14 cellular contexts compared by ENCODE assay signal in the genomic region with DNA sequence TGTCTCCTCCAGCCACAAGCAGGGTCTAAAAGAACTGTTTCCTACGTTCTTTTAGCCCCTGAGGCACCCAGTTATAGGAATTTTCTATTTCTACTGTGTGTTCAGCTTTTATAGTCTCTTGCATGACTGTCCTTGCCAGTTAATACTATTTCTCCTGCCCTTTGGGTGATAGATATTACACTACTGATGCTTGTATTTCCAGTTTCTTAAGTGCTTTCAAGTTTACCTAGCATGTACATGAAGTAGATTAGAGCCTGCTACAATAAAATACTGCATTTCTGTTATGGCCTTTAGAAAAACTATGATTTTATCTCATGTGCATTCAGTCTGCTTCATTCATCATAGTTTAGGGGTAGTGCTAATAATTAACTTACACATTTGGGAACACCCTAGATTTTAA.
DNase-seq lines count a peak whose midpoint lies in the region; ATAC-seq and TF ChIP-seq lines count a peak whose summit lies in the region.
"Had no signal": no experiment of that assay in that cellular context is flagged by ENCODE, and none has a peak within 500 bp of the region (broad histone marks: within the 10 kb centered on the region; RNA-seq: fewer than 3 reads in every experiment).

No MANE protein-coding gene starts in this region.

- no peak overlapping the region for H3K14ac ChIP-seq in trophoblast cell (ENCODE audit: low read length)

- ATAC-seq in SK-N-SH treated with all-trans-retinoic acid at 6 μM for 48 hours (no peak), HG02870 (IDR thresholded peaks at IDR 0.05; ENCODE audit: unreplicated experiment) (no peak)
- ATAC-seq: mucosa of descending colon; stimulated activated effector memory CD8-positive, alpha-beta T cell treated with anti-CD3 and anti-CD28 coated beads, Interleukin-12 subunit alpha, Interleukin-12 subunit beta, amount 100 ng/mL, for 72 hours had no signal

- H3K9me3 ChIP-seq in SK-N-SH (no peaks in the 10 kb centered on the region), trophoblast cell (ENCODE audit: insufficient read depth, low read depth, low read length) (no peaks in the 10 kb centered on the region), uterus (no peaks in the 10 kb centered on the region)
- H3K9me3 ChIP-seq: mucosa of descending colon had no signal

- TF ChIP-seq EP300 in SK-N-SH (IDR thresholded peaks at IDR 0.05; ENCODE audit: borderline replicate concordance in 1 of 2, low read depth in 1 of 2, low read length in 1 of 2): no peak

- no peak overlapping the region for H2AK5ac ChIP-seq in trophoblast cell (ENCODE audit: low read length)

- CTCF ChIA-PET in SK-N-SH (lab: Yijun Ruan, JAX): interaction anchor here (0.8 kb wide), 1 partner anchor 88 kb away, joined by 4 read pairs; no protein-coding TSS in a partner anchor
- CTCF ChIA-PET in HEK293T (lab: Yijun Ruan, JAX): interaction anchor here (0.6 kb wide), 1 partner anchor 77 kb away, joined by 3 read pairs; no protein-coding TSS in a partner anchor

- no peak overlapping the region for H2BK120ac ChIP-seq in trophoblast cell (ENCODE audit: insufficient read depth, low read length, poor library complexity)

- H3K4me1 ChIP-seq in SK-N-SH (ENCODE audit: control insufficient read depth in 1 of 2, insufficient read depth in 2 of 2, low read depth in 1 of 2, low read length in 1 of 2): peaks cover 39 to 70% of the 10 kb centered on the region in 2 experiments; a peak in 3 of 4 replicates
- H3K4me1 ChIP-seq in trophoblast cell (ENCODE audit: control insufficient read depth in 1 of 2, insufficient read depth in 2 of 2, low read length in 2 of 2): peaks cover 10 to 13% of the 10 kb centered on the region in 2 experiments
- peaks cover 36 to 38% of the 10 kb centered on the region in 2 donors for H3K4me1 ChIP-seq in uterus

- H2AFZ ChIP-seq in SK-N-SH (ENCODE audit: low read depth) (no peak overlapping the region), trophoblast cell (ENCODE audit: insufficient read depth, low read length, poor library complexity) (no peak overlapping the region)
- H2AFZ ChIP-seq: GM23338 had no signal

- H3K23ac ChIP-seq in trophoblast cell (ENCODE audit: low read length): no peak overlapping the region

- H3K9ac ChIP-seq in SK-N-SH: no peak overlapping the region
- no peak overlapping the region for H3K9ac ChIP-seq in trophoblast cell (ENCODE audit: low read length)

- H4K91ac ChIP-seq in trophoblast cell (ENCODE audit: low read depth, low read length): no peak overlapping the region

- H3K36me3 ChIP-seq in SK-N-SH (replicated peaks in 1 of 2; ENCODE audit: control insufficient read depth in 1 of 2, insufficient read depth in 2 of 2, low read length in 1 of 2): peaks cover 0 to 7% of the 10 kb centered on the region in 2 experiments
- no peaks in the 10 kb centered on the region for H3K36me3 ChIP-seq in trophoblast cell (ENCODE audit: control insufficient read depth in 1 of 2, insufficient read depth in 2 of 2, low read length in 2 of 2)
- H3K36me3 ChIP-seq in uterus: no peaks in the 10 kb centered on the region

- intact Hi-C loops in uterus (cut with DNase I; ENCODE audit: low total_unique reads): no loop called here

- H2BK12ac ChIP-seq in trophoblast cell (ENCODE audit: low read length): no peak overlapping the region

- H3K9me2 ChIP-seq in SK-N-SH: no peaks in the 10 kb centered on the region

- 77% methylated on average over 1 of the region's 1 CpG for WGBS in SK-N-SH (ENCODE audit: low lambda C conversion rate)
- no CpG with 5 or more reads among the region's 1 CpG for WGBS in trophoblast cell (ENCODE audit: extremely low coverage, insufficient coverage, insufficient read length)

- H4K8ac ChIP-seq in trophoblast cell (ENCODE audit: low read depth, low read length): no peak overlapping the region

- no peak overlapping the region for H4K12ac ChIP-seq in trophoblast cell (ENCODE audit: low read depth, low read length)

- no peaks in the 10 kb centered on the region for H3K27me3 ChIP-seq in SK-N-SH (ENCODE audit: insufficient read depth)
- no peaks in the 10 kb centered on the region for H3K27me3 ChIP-seq in trophoblast cell (ENCODE audit: insufficient read depth, low read length)
- H3K27me3 ChIP-seq in uterus: no peaks in the 10 kb centered on the region

- no peak overlapping the region for H2BK5ac ChIP-seq in trophoblast cell (ENCODE audit: low read depth, low read length, poor library complexity)

- H3K79me1 ChIP-seq in trophoblast cell (ENCODE audit: low read length): no peaks in the 10 kb centered on the region

- H3K79me2 ChIP-seq in SK-N-SH (ENCODE audit: insufficient read depth) (peaks cover 27% of the 10 kb centered on the region), trophoblast cell (ENCODE audit: control insufficient read depth, insufficient read depth, low read length, poor library complexity) (peaks cover 3% of the 10 kb centered on the region)

- TF ChIP-seq POLR2A in uterus (IDR thresholded peaks at IDR 0.05): no peak

- peak overlapping the region; percentile 43 for H3K4ac ChIP-seq in trophoblast cell (ENCODE audit: low read depth, low read length)

- no peak for TF ChIP-seq CTCF in SK-N-SH (IDR thresholded peaks at IDR 0.05)
- TF ChIP-seq CTCF in uterus (IDR thresholded peaks at IDR 0.05): no peak

- POLR2A ChIA-PET in SK-N-SH (lab: Yijun Ruan, JAX) (no interaction called here), HEK293T (lab: Yijun Ruan, JAX) (no interaction called here)

- no peaks in the 10 kb centered on the region; the same call in 1 of the 2 replicates for H4K20me1 ChIP-seq in SK-N-SH (ENCODE audit: insufficient read depth)

- H3K4me3 ChIP-seq in SK-N-SH (ENCODE audit: low read depth in 2 of 2, low read length in 1 of 2): no peak overlapping the region
- H3K4me3 ChIP-seq in trophoblast cell (ENCODE audit: low read depth, low read length): no peak overlapping the region
- no peak overlapping the region for H3K4me3 ChIP-seq in uterus
- H3K4me3 ChIP-seq: GM23338, mucosa of descending colon had no signal

- peak overlapping the region; percentile 76 to 93 for H3K27ac ChIP-seq in SK-N-SH (ENCODE audit: low read depth in 2 of 2, low read length in 1 of 2)
- H3K27ac ChIP-seq in epithelial cell of prostate: peak overlapping the region; percentile 72
- no peak overlapping the region for H3K27ac ChIP-seq in trophoblast cell (ENCODE audit: low read depth, low read length)
- H3K27ac ChIP-seq in uterus: peak overlapping the region; percentile 79

- H3K18ac ChIP-seq in trophoblast cell (ENCODE audit: low read length): no peak overlapping the region

- peaks cover 20% of the 10 kb centered on the region for H3F3A ChIP-seq in SK-N-SH (replicated peaks; ENCODE audit: insufficient read depth)

- H3K4me2 ChIP-seq in SK-N-SH (peak overlapping the region; percentile 55), trophoblast cell (ENCODE audit: low read length) (no peak overlapping the region)
- H3K4me2 ChIP-seq: GM23338 had no signal

- no peak for TF ChIP-seq RAD21 in SK-N-SH (IDR thresholded peaks at IDR 0.05; ENCODE audit: low read length)

- DNase-seq in SK-N-SH (no peak), epithelial cell of prostate (ENCODE audit: low read depth, low spot score) (no peak), trophoblast cell (no peak), uterus (no peak), HEK293T (ENCODE audit: extremely low spot score) (no peak), NCI-H187 treated with DMSO at 0.1 percent for 48 hours (lab: John Stamatoyannopoulos, UW) (no peak)
- DNase-seq: activated CD4-positive, CD25-positive, alpha-beta regulatory T cell treated with anti-CD3 and anti-CD28 coated beads, Interleukin-2, amount 50 U/mL, for 72 hours; activated naive CD8-positive, alpha-beta T cell treated with anti-CD3 and anti-CD28 coated beads for 36 hours; mucosa of descending colon; stimulated activated CD4-positive, alpha-beta T cell treated with anti-CD3 and anti-CD28 coated beads, Interleukin-2, amount 100 ng/mL, for 48 hours had no signal

TF ChIP-seq in SK-N-SH, 30 proteins besides CTCF, POLR2A, EP300 and RAD21 (continues in another document):
- TF ChIP-seq RFX5 (IDR thresholded peaks at IDR 0.05; ENCODE audit: low read length) (no peak), USF2 (IDR thresholded peaks at IDR 0.05; ENCODE audit: borderline replicate concordance, low read depth, low read length) (no peak), MXI1 (IDR thresholded peaks at IDR 0.05; ENCODE audit: low read depth, low read length) (no peak), GATA2 (CRISPR knock-in tag; IDR thresholded peaks at IDR 0.05) (no peak)

TF ChIP-seq in SK-N-SH treated with all-trans-retinoic acid at 6 μM for 48 hours, 23 proteins besides CTCF, POLR2A, EP300 and RAD21:
- TF ChIP-seq ZNF70 (CRISPR knock-in tag; IDR thresholded peaks at IDR 0.05): no peak
- TF ChIP-seq OSR1 (CRISPR knock-in tag; IDR thresholded peaks at IDR 0.05): no peak
- no peak for TF ChIP-seq ZFP30 (CRISPR knock-in tag; IDR thresholded peaks at IDR 0.05)
- no peak for TF ChIP-seq ARNTL (CRISPR knock-in tag; IDR thresholded peaks at IDR 0.05; ENCODE audit: borderline replicate concordance, low read depth)
- TF ChIP-seq ZFP3 (CRISPR knock-in tag; IDR thresholded peaks at IDR 0.05): no peak
- TF ChIP-seq ISL1 (CRISPR knock-in tag; IDR thresholded peaks at IDR 0.05): no peak

TF ChIP-seq in HEK293T, 16 proteins besides CTCF, POLR2A, EP300 and RAD21:
- TF ChIP-seq LEF1 (IDR thresholded peaks at IDR 0.05; ENCODE audit: borderline replicate concordance) (no peak), SUZ12 (IDR thresholded peaks at IDR 0.05) (no peak), L3MBTL2 (conservative IDR thresholded peaks at IDR 0.05) (no peak), ZNF384 (IDR thresholded peaks at IDR 0.05) (no peak), ELF4 (IDR thresholded peaks at IDR 0.05) (no peak), CTBP1 (IDR thresholded peaks at IDR 0.05; ENCODE audit: borderline replicate concordance) (no peak)
- TF ChIP-seq, protein P1, sequence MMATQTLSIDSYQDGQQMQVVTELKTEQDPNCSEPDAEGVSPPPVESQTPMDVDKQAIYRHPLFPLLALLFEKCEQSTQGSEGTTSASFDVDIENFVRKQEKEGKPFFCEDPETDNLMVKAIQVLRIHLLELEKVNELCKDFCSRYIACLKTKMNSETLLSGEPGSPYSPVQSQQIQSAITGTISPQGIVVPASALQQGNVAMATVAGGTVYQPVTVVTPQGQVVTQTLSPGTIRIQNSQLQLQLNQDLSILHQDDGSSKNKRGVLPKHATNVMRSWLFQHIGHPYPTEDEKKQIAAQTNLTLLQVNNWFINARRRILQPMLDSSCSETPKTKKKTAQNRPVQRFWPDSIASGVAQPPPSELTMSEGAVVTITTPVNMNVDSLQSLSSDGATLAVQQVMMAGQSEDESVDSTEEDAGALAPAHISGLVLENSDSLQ (IDR thresholded peaks at IDR 0.05): no peak
